ENCODE assay signal across 20 cellular contexts in the genomic region with DNA sequence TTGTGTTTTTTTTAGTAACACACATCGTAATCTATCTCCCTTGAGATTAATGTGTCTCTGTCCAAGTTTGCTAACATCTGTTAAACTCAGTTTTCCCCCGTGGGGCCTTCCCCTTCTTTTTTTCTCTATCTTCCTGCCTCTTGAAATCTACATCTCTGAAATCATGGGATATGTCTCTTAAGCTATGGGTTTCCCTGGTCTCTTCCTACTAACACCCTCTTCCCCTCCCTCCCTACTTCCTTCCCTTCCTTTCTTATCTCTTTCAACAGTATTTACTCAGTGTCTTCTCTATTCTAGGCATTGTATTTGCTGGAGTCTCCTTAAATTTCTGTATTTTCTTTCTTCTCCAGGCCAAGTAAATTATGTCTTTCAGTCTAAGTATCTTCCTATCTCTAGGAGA. TPM values are rescaled to one million over a fixed set of nuclear protein-coding genes. Genes with fewer than 3 reads are reported as not detected.
"Had no signal": no experiment of that assay in that cellular context is flagged by ENCODE, and none has a peak within 500 bp of the region (broad histone marks: within the 10 kb centered on the region; RNA-seq: fewer than 3 reads in every experiment).

No MANE protein-coding gene starts in this region.

- H3K4me3 ChIP-seq: ascending aorta, tibial artery, vagina had no signal

- H3K9me3 ChIP-seq: ascending aorta, tibial artery, vagina had no signal

- H3K27ac ChIP-seq: ascending aorta, foreskin keratinocyte, tibial artery, vagina had no signal

- ATAC-seq: activated naive CD8-positive, alpha-beta T cell treated with anti-CD3 and anti-CD28 coated beads, Interleukin-2, amount 50 U/mL, for 24 hours; effector memory CD8-positive, alpha-beta T cell; foreskin keratinocyte; stimulated activated naive CD8-positive, alpha-beta T cell treated with anti-CD3 and anti-CD28 coated beads, Interleukin-15, Interleukin-2, amounts not matched to agents 100 U/mL and 50 U/mL, for 24 hours had no signal

- H3K27ac Mint-ChIP-seq: activated CD4-positive, alpha-beta T cell treated with anti-CD3 and anti-CD28 coated beads, Interleukin-2, amount 10 ng/mL, durations not matched to agents 7 days and 5 days; activated naive CD4-positive, alpha-beta T cell treated with anti-CD3 and anti-CD28 coated beads, Interleukin-2, amount 10 ng/mL, durations not matched to agents 7 days and 5 days; activated naive CD8-positive, alpha-beta T cell treated with anti-CD3 and anti-CD28 coated beads, Interleukin-2, amount 50 U/mL, for 24 hours; effector memory CD8-positive, alpha-beta T cell had no signal

- H3K4me1 ChIP-seq: ascending aorta, tibial artery had no signal

- H3K27me3 ChIP-seq: ascending aorta, foreskin keratinocyte, tibial artery, vagina had no signal

- H3K4me3 Mint-ChIP-seq: activated CD4-positive, alpha-beta T cell treated with anti-CD3 and anti-CD28 coated beads, Interleukin-2, amount 10 ng/mL, durations not matched to agents 7 days and 5 days; activated naive CD4-positive, alpha-beta T cell treated with anti-CD3 and anti-CD28 coated beads, Interleukin-2, amount 10 ng/mL, durations not matched to agents 7 days and 5 days; activated naive CD8-positive, alpha-beta T cell treated with anti-CD3 and anti-CD28 coated beads, Interleukin-2, amount 50 U/mL, for 24 hours; effector memory CD8-positive, alpha-beta T cell; neural crest cell had no signal

- H3K36me3 ChIP-seq: ascending aorta, tibial artery, vagina had no signal

- DNase-seq: activated CD4-positive, alpha-beta T cell treated with anti-CD3 and anti-CD28 coated beads, Interleukin-2, amount 10 ng/mL, durations not matched to agents 7 days and 5 days; activated CD8-positive, alpha-beta memory T cell treated with anti-CD3 and anti-CD28 coated beads, Interleukin-2, amount 50 U/mL, for 4 hours; activated effector memory CD4-positive, alpha-beta T cell treated with Interleukin-2 at 50 U/mL for 16 hours; activated naive CD4-positive, alpha-beta T cell treated with anti-CD3 and anti-CD28 coated beads, Interleukin-2, amount 10 ng/mL, durations not matched to agents 7 days and 5 days; activated naive CD8-positive, alpha-beta T cell treated with anti-CD3 and anti-CD28 coated beads, Interleukin-2, amount 50 U/mL, for 24 hours; activated T-cell treated with anti-CD3 and anti-CD28 coated beads, Interleukin-2, amount 50 U/mL, for 48 hours; effector memory CD8-positive, alpha-beta T cell; foreskin keratinocyte; glutamatergic neuron; hypothalamus; midbrain; retina; stimulated activated naive CD8-positive, alpha-beta T cell treated with anti-CD3 and anti-CD28 coated beads, Interleukin-15, Interleukin-2, amounts not matched to agents 100 U/mL and 50 U/mL, for 24 hours; substantia nigra; tibial artery had no signal

- H3K36me3 Mint-ChIP-seq: activated naive CD4-positive, alpha-beta T cell treated with anti-CD3 and anti-CD28 coated beads, Interleukin-2, amount 10 ng/mL, durations not matched to agents 7 days and 5 days had no signal

- H3K4me1 Mint-ChIP-seq: activated CD4-positive, alpha-beta T cell treated with anti-CD3 and anti-CD28 coated beads, Interleukin-2, amount 10 ng/mL, durations not matched to agents 7 days and 5 days; activated naive CD4-positive, alpha-beta T cell treated with anti-CD3 and anti-CD28 coated beads, Interleukin-2, amount 10 ng/mL, durations not matched to agents 7 days and 5 days; activated naive CD8-positive, alpha-beta T cell treated with anti-CD3 and anti-CD28 coated beads, Interleukin-2, amount 50 U/mL, for 24 hours; neural crest cell had no signal

RNA-seq across cellular contexts. Expression of gene ALDH1A2, which starts 27.6 kb away (rescaled TPM):
- total RNA-seq: activated CD4-positive, alpha-beta T cell treated with anti-CD3 and anti-CD28 coated beads, Interleukin-2, amount 10 ng/mL, durations not matched to agents 7 days and 5 days; chondrocyte; T-helper 1 cell treated with Interleukin-12 subunit alpha and Interleukin-12 subunit beta and Interleukin-4 antibody, amounts not matched to agents 30 ng/mL and 1 ng/mL, for 36 hours had no signal
